In the genomic region with DNA sequence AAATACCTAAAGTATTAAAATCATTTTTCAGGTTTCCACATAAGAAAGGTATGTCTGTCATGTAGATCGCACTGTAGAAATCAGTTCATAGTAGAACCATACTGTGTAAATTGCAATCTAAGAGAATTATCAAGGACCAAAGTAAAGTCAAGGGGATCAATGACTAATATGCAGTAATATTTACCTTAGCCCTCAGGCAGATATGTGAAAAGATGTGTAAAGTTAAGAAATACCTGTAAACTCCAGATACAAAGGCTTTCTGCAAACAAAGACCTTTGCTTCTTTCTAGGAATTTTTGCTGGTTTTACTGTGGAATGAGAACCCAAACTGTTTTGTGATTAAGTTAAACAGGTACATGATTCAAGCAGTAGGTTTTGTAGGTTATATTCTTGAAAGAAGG, we compare ENCODE assay signal across 1 cellular context.
TF ChIP-seq lines count a peak whose summit lies in the region.

No MANE protein-coding gene starts in this region.

TF ChIP-seq in HepG2, 621 proteins besides CTCF, POLR2A, EP300 and RAD21 (continued from another document and continues in another):
- TF ChIP-seq ZNF512 (CRISPR knock-in tag; IDR thresholded peaks at IDR 0.05) (no peak), RBM39 (IDR thresholded peaks at IDR 0.05; ENCODE audit: low read depth, low read length, poor library complexity, severe bottlenecking) (no peak), IRF2 (CRISPR knock-in tag; IDR thresholded peaks at IDR 0.05) (no peak), GFI1 (CRISPR knock-in tag; IDR thresholded peaks at IDR 0.05; ENCODE audit: borderline replicate concordance) (peak; percentile 94), NR1H2 (CRISPR knock-in tag; IDR thresholded peaks at IDR 0.05; ENCODE audit: borderline replicate concordance, low read depth) (no peak), HNF1A (IDR thresholded peaks at IDR 0.05; ENCODE audit: low read depth) (0 out of 2 replicates have a peak, but pooled peaks have one; percentile 29), HNF1A (CRISPR knock-in tag; IDR thresholded peaks at IDR 0.05; ENCODE audit: borderline replicate concordance) (no peak), EEA1 (CRISPR knock-in tag; IDR thresholded peaks at IDR 0.05; ENCODE audit: borderline replicate concordance) (no peak), NCOR1 (IDR thresholded peaks at IDR 0.05; ENCODE audit: borderline replicate concordance, low read length) (peak; percentile 39; the same call in 1 of the 2 replicates), ZNF468 (CRISPR knock-in tag; IDR thresholded peaks at IDR 0.05) (no peak), SSRP1 (CRISPR knock-in tag; IDR thresholded peaks at IDR 0.05) (no peak), KDM5B (CRISPR knock-in tag; IDR thresholded peaks at IDR 0.05; ENCODE audit: borderline replicate concordance) (no peak), CC2D1A (CRISPR knock-in tag; IDR thresholded peaks at IDR 0.05) (no peak), REPIN1 (CRISPR knock-in tag; IDR thresholded peaks at IDR 0.05; ENCODE audit: borderline replicate concordance, low read depth) (no peak), NFIC (IDR thresholded peaks at IDR 0.05; ENCODE audit: low read length) (peak; percentile 90), PHF5A (CRISPR knock-in tag; IDR thresholded peaks at IDR 0.05; ENCODE audit: low read depth, unreplicated experiment) (no peak), SIN3B (IDR thresholded peaks at IDR 0.05; ENCODE audit: low read length) (no peak), ZNF251 (CRISPR knock-in tag; IDR thresholded peaks at IDR 0.05) (no peak), ZNF792 (CRISPR knock-in tag; IDR thresholded peaks at IDR 0.05) (no peak), ZNF766 (CRISPR knock-in tag; IDR thresholded peaks at IDR 0.05; ENCODE audit: borderline replicate concordance) (no peak), MBD4 (IDR thresholded peaks at IDR 0.05; ENCODE audit: borderline replicate concordance, low read length) (no peak), ARHGAP35 (CRISPR knock-in tag; IDR thresholded peaks at IDR 0.05; ENCODE audit: borderline replicate concordance) (no peak), NFKBIZ (CRISPR knock-in tag; IDR thresholded peaks at IDR 0.05) (no peak), ZIK1 (CRISPR knock-in tag; IDR thresholded peaks at IDR 0.05; ENCODE audit: borderline replicate concordance, low read depth) (no peak), ZKSCAN8 (CRISPR knock-in tag; IDR thresholded peaks at IDR 0.05; ENCODE audit: borderline replicate concordance) (no peak; the same call in 1 of the 2 replicates), GABPB1 (CRISPR knock-in tag; IDR thresholded peaks at IDR 0.05) (no peak), KLF11 (CRISPR knock-in tag; IDR thresholded peaks at IDR 0.05) (no peak), HDAC1 (CRISPR knock-in tag; IDR thresholded peaks at IDR 0.05) (no peak), FOXK1 (CRISPR knock-in tag; IDR thresholded peaks at IDR 0.05; ENCODE audit: borderline replicate concordance, low read depth) (0 out of 2 replicates have a peak, but pooled peaks have one; percentile 44), FOXJ3 (CRISPR knock-in tag; IDR thresholded peaks at IDR 0.05; ENCODE audit: borderline replicate concordance) (peak; percentile 71; the same call in 1 of the 2 replicates), ISL2 (CRISPR knock-in tag; IDR thresholded peaks at IDR 0.05) (peak; percentile 51; the same call in 1 of the 2 replicates), SKI (IDR thresholded peaks at IDR 0.05; ENCODE audit: partially characterized antibody) (peak; percentile 50), SAP130 (CRISPR knock-in tag; IDR thresholded peaks at IDR 0.05; ENCODE audit: low read depth) (0 out of 2 replicates have a peak, but pooled peaks have one; percentile 35), ZBTB33 (CRISPR knock-in tag; IDR thresholded peaks at IDR 0.05) (no peak), ZNF563 (CRISPR knock-in tag; IDR thresholded peaks at IDR 0.05) (no peak), SMYD3 (CRISPR knock-in tag; IDR thresholded peaks at IDR 0.05) (no peak)
- TF ChIP-seq, protein P1, sequence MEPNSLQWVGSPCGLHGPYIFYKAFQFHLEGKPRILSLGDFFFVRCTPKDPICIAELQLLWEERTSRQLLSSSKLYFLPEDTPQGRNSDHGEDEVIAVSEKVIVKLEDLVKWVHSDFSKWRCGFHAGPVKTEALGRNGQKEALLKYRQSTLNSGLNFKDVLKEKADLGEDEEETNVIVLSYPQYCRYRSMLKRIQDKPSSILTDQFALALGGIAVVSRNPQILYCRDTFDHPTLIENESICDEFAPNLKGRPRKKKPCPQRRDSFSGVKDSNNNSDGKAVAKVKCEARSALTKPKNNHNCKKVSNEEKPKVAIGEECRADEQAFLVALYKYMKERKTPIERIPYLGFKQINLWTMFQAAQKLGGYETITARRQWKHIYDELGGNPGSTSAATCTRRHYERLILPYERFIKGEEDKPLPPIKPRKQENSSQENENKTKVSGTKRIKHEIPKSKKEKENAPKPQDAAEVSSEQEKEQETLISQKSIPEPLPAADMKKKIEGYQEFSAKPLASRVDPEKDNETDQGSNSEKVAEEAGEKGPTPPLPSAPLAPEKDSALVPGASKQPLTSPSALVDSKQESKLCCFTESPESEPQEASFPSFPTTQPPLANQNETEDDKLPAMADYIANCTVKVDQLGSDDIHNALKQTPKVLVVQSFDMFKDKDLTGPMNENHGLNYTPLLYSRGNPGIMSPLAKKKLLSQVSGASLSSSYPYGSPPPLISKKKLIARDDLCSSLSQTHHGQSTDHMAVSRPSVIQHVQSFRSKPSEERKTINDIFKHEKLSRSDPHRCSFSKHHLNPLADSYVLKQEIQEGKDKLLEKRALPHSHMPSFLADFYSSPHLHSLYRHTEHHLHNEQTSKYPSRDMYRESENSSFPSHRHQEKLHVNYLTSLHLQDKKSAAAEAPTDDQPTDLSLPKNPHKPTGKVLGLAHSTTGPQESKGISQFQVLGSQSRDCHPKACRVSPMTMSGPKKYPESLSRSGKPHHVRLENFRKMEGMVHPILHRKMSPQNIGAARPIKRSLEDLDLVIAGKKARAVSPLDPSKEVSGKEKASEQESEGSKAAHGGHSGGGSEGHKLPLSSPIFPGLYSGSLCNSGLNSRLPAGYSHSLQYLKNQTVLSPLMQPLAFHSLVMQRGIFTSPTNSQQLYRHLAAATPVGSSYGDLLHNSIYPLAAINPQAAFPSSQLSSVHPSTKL (CRISPR knock-in tag; IDR thresholded peaks at IDR 0.05) = peak; percentile 84
- TF ChIP-seq, protein P2, sequence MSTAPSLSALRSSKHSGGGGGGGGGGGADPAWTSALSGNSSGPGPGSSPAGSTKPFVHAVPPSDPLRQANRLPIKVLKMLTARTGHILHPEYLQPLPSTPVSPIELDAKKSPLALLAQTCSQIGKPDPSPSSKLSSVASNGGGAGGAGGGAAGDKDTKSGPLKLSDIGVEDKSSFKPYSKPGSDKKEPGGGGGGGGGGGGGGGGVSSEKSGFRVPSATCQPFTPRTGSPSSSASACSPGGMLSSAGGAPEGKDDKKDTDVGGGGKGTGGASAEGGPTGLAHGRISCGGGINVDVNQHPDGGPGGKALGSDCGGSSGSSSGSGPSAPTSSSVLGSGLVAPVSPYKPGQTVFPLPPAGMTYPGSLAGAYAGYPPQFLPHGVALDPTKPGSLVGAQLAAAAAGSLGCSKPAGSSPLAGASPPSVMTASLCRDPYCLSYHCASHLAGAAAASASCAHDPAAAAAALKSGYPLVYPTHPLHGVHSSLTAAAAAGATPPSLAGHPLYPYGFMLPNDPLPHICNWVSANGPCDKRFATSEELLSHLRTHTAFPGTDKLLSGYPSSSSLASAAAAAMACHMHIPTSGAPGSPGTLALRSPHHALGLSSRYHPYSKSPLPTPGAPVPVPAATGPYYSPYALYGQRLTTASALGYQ (CRISPR knock-in tag; IDR thresholded peaks at IDR 0.05) = peak; percentile 88
- TF ChIP-seq, protein P3, sequence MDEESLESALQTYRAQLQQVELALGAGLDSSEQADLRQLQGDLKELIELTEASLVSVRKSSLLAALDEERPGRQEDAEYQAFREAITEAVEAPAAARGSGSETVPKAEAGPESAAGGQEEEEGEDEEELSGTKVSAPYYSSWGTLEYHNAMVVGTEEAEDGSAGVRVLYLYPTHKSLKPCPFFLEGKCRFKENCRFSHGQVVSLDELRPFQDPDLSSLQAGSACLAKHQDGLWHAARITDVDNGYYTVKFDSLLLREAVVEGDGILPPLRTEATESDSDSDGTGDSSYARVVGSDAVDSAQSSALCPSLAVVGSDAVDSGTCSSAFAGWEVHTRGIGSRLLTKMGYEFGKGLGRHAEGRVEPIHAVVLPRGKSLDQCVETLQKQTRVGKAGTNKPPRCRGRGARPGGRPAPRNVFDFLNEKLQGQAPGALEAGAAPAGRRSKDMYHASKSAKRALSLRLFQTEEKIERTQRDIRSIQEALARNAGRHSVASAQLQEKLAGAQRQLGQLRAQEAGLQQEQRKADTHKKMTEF (CRISPR knock-in tag; IDR thresholded peaks at IDR 0.05) = peak; percentile 51; the same call in 1 of the 2 replicates
